ENCODE assay signal across 20 cellular contexts in the genomic region with DNA sequence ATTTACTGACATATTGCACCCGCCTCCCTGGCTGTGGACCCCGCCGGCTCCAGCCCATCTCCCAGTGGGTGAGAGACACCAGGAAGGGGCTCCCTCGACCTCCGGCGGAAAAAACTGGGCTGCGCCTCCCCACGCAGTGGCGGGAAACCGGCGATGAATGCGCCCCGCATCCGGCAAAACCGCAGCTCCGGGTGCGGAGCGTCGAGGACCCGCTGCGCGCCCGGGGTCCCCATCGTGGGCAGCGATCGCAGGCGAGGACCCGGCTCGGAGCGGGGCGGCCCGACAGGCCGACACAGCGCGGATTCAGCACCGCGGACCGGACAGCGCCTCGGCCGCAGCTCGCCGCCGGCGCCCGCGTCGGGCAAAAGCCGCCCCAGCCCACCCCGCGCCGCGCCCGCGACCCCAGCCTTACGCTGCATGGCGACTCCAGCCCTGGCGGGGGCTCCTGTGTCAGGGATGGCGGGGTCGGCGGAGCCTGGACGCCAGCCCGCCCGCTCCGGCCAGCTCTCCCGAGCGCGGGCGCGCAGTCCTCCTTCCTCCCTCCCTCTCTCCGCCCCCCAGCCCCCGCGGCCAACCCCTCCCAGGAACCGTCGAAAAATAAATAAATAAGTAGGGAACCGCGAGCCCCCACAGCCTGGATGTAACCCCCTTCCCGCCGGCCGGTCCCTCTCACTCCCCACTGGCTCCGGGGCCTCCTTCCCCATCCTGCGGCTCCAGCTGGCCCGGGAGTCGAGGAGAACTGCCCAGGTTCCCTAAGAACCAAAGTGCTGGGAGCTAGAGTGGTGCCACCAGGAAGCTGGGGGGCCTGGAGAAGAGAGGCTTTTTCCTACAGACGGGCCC. TPM values are rescaled to one million over a fixed set of nuclear protein-coding genes. Genes with fewer than 3 reads are reported as not detected.
DNase-seq lines count a peak whose midpoint lies in the region; ATAC-seq, FAIRE-seq and TF ChIP-seq lines count a peak whose summit lies in the region.
"Had no signal": no experiment of that assay in that cellular context is flagged by ENCODE, and none has a peak within 500 bp of the region (broad histone marks: within the 10 kb centered on the region; RNA-seq: fewer than 3 reads in every experiment).

No MANE protein-coding gene starts in this region.

- peaks cover 4% of the 10 kb centered on the region; the same call in 1 of the 2 replicates for H4K20me1 ChIP-seq in GM12878 (ENCODE audit: control insufficient read depth, insufficient read depth)

- H2AFZ ChIP-seq in GM12878 (ENCODE audit: control insufficient read depth, low read depth, low read length) = no peak overlapping the region

- CTCF ChIA-PET in GM12878 (lab: Yijun Ruan, JAX) = no interaction called here

- DNase-seq in left cardiac atrium = no peak
- DNase-seq in cardiac septum (ENCODE audit: low spot score) = no peak
- no peak for DNase-seq in GM12878 (ENCODE audit: low read depth, low spot score)
- peak; percentile 21 for DNase-seq in iris pigment epithelial cell (ENCODE audit: low read depth)
- DNase-seq in mucosa of gallbladder (ENCODE audit: low spot score) = no peak
- no peak for DNase-seq in T1000 (lab: John Stamatoyannopoulos, UW)
- no peak for DNase-seq in omental fat pad (ENCODE audit: low spot score)
- DNase-seq: activated CD4-positive, alpha-beta T cell treated with anti-CD3 and anti-CD28 coated beads for 48 hours; DMS79; heart right ventricle; midbrain; NCI-H2171; stimulated activated CD4-positive, alpha-beta T cell treated with anti-CD3 and anti-CD28 coated beads, Interleukin-2, amount 100 ng/mL, for 24 hours; SW 1271 had no signal

- H3K36me3 ChIP-seq in GM12878 (ENCODE audit: control insufficient read depth in 2 of 2, insufficient read depth in 2 of 2, low read length in 1 of 2) = no peaks in the 10 kb centered on the region; a peak in 1 of 4 replicates
- H3K36me3 ChIP-seq: heart right ventricle, vagina had no signal

- no peaks in the 10 kb centered on the region for H3K9me3 ChIP-seq in GM12878 (replicated peaks; ENCODE audit: control insufficient read depth, insufficient read depth, low read length)
- H3K9me3 ChIP-seq: heart right ventricle, vagina had no signal

- H3K4me1 ChIP-seq in GM12878 (ENCODE audit: control insufficient read depth, insufficient read depth, low read length) = 0 out of 2 replicates have a peak, but pooled peaks cover 3% of the 10 kb centered on the region

- intact Hi-C loops in left cardiac atrium (cut with DNase I) = no loop called here
- intact Hi-C loops in cardiac septum (cut with DNase I) = no loop called here
- intact Hi-C loops in GM12878 (cut with micrococcal nuclease; ENCODE audit: unreplicated experiment) = no loop called here

- no peak overlapping the region for H3K4me3 ChIP-seq in GM12878
- H3K4me3 ChIP-seq: heart right ventricle, vagina had no signal

- RAD21 ChIA-PET in GM12878 (lab: Charles Lee; ENCODE audit: unreplicated experiment) = no interaction called here

- no peak overlapping the region for H3K27ac ChIP-seq in GM12878 (ENCODE audit: control insufficient read depth, insufficient read depth)
- H3K27ac ChIP-seq: heart right ventricle, vagina had no signal

- H3K27me3 ChIP-seq in GM12878 (replicated peaks in 1 of 2; ENCODE audit: control insufficient read depth in 2 of 2, insufficient read depth in 2 of 2, low read length in 1 of 2) = peaks cover 10 to 13% of the 10 kb centered on the region in 2 experiments; a peak in 3 of 4 replicates

- no peak for FAIRE-seq in GM12878 (lab: Jason Lieb, UNC)
- FAIRE-seq: bronchial epithelial cell, endometrium, GM12892 had no signal

- SMC1A ChIA-PET in GM12878 (lab: Charles Lee; ENCODE audit: uncharacterized antibody, unreplicated experiment) = interaction anchor here (0.9 kb wide), 1 partner anchor 10 kb away, joined by 3 read pairs; no protein-coding TSS in a partner anchor

- POLR2A ChIA-PET in GM12878 (lab: Charles Lee) = no interaction called here

- no peak for TF ChIP-seq EP300 in GM12878 (IDR thresholded peaks at IDR 0.05; ENCODE audit: borderline replicate concordance in 1 of 2, control insufficient read depth in 1 of 2, low read depth in 2 of 2, low read length in 2 of 2)

- no TSS peak for BruUV-seq in GM12878 (replicated peaks; lab: Mats Ljungman, UMichigan)

- WGBS in GM12878 (ENCODE audit: insufficient coverage, insufficient replicate concordance, low lambda C conversion rate, missing lambda C conversion rate) = 42% methylated on average over 64 of the region's 85 CpGs

- H3K79me2 ChIP-seq in GM12878 (ENCODE audit: control insufficient read depth, insufficient read depth, low read length) = no peaks in the 10 kb centered on the region

- no peak for TF ChIP-seq POLR2A in GM12878 (IDR thresholded peaks at IDR 0.05; ENCODE audit: low read depth, low read length)

- TF ChIP-seq CTCF in GM12878 (IDR thresholded peaks at IDR 0.05 in 2 of 3, conservative IDR thresholded peaks at IDR 0.05 in 1 of 3; ENCODE audit: control insufficient read depth in 2 of 3, extremely low read depth in 1 of 3, insufficient read depth in 1 of 3, low read depth in 3 of 3, low read length in 3 of 3) = no peak
- TF ChIP-seq CTCF in omental fat pad (IDR thresholded peaks at IDR 0.05) = no peak

- ATAC-seq in left cardiac atrium (peak; percentile 32 to 58), GM12878 (no peak), HG03457 (IDR thresholded peaks at IDR 0.05; ENCODE audit: unreplicated experiment) (no peak), omental fat pad (ENCODE audit: low FRiP score) (no peak)
- ATAC-seq: activated T-helper 17 cell treated with anti-CD3 and anti-CD28 coated beads, Interleukin-2, amount 50 U/mL, for 72 hours had no signal

- H3K4me2 ChIP-seq in GM12878 (ENCODE audit: control insufficient read depth, insufficient read depth) = no peak overlapping the region

- no peak overlapping the region for H3K9ac ChIP-seq in GM12878 (ENCODE audit: control insufficient read depth, insufficient read depth, low read length)

- in situ Hi-C loops in GM12878 (cut with MboI) = no loop called here

- no peak for TF ChIP-seq RAD21 in GM12878 (IDR thresholded peaks at IDR 0.05; ENCODE audit: insufficient read depth, low read depth, low read length)

RNA-seq across cellular contexts. Expression of a gene that starts 3.1 kb away (rescaled TPM):
- total RNA-seq in left cardiac atrium = not detected
- total RNA-seq in cardiac septum = not detected
- total RNA-seq in GM12878 (2013; cell fraction: nucleolus; rRNA removed) = not detected in 2 replicates
- total RNA-seq in GM12878 (2014; rRNA removed) = not detected in 2 replicates
- total RNA-seq in GM12878 (2014; rRNA removed; fragmentation: Illumina TruSeq; extraction: Trizol) = not detected in 2 replicates
- not detected in 2 replicates for total RNA-seq in GM12878 (2021)
- not detected for polyA plus RNA-seq in GM12878 (2011; ENCODE audit: low read depth)
- not detected in 2 replicates for polyA plus RNA-seq in GM12878 (2011; rRNA removed)
- polyA plus RNA-seq in GM12878 (2011; cell fraction: cytosol; rRNA removed) = not detected in 2 replicates
- polyA plus RNA-seq in GM12878 (2011; cell fraction: nucleus; rRNA removed) = 0.06 TPM in 1 of 2 replicates, not detected in the other
- not detected in 2 replicates for polyA plus RNA-seq in GM12878 (2012)
- polyA plus RNA-seq in GM12878 (2014; fragmentation: Illumina TruSeq; extraction: Trizol) = not detected in 2 replicates
- polyA plus RNA-seq in GM12878 (2014; fragmentation: Nextera tagmentation; extraction: Ambion mirVana) = not detected
- not detected in 2 replicates for polyA plus RNA-seq in GM12878 (2014; rRNA removed)
- polyA plus RNA-seq in GM12878 (2016; fragmentation: Nextera tagmentation; extraction: Ambion mirVana) = not detected
- polyA minus RNA-seq in GM12878 (2011; rRNA and poly(A)+ RNA removed) = not detected in 2 replicates
- not detected in 2 replicates for polyA minus RNA-seq in GM12878 (2011; cell fraction: cytosol; rRNA and poly(A)+ RNA removed)
- polyA minus RNA-seq in GM12878 (2011; cell fraction: nucleus; rRNA and poly(A)+ RNA removed) = not detected in 2 replicates
- not detected for total RNA-seq in mucosa of gallbladder
- not detected for total RNA-seq in omental fat pad
- total RNA-seq: bronchial epithelial cell, heart right ventricle, vagina had no signal
- polyA plus RNA-seq: heart right ventricle had no signal

RNA-seq across cellular contexts. Expression of a gene that starts 43.8 kb away (rescaled TPM):
- total RNA-seq in left cardiac atrium (1 to 10 TPM; 6.5 to 6.6 TPM), cardiac septum (7.2 TPM), GM12878 (2014; rRNA removed) (9.0 and 10.1 TPM in 2 replicates), GM12878 (2014; rRNA removed; fragmentation: Illumina TruSeq; extraction: Trizol) (7.1 and 7.8 TPM in 2 replicates), GM12878 (2021) (15.8 and 16.1 TPM in 2 replicates), mucosa of gallbladder (8.4 TPM), omental fat pad (10 to 100 TPM in 1 of 4 donors, 1 to 10 TPM in 3; 5.6 to 18.5 (median 6.6) TPM)
- 31.6 and 38.4 TPM in 2 replicates for total RNA-seq in GM12878 (2013; cell fraction: nucleolus; rRNA removed)
- polyA plus RNA-seq in GM12878 (2011; ENCODE audit: low read depth) = 4.2 TPM
- polyA plus RNA-seq in GM12878 (2011; rRNA removed) (11.4 and 15.4 TPM in 2 replicates), GM12878 (2014; fragmentation: Illumina TruSeq; extraction: Trizol) (7.2 and 9.3 TPM in 2 replicates), GM12878 (2014; fragmentation: Nextera tagmentation; extraction: Ambion mirVana) (1 to 10 TPM in 1 of 2 experiments, under 1 TPM in 1; 0.34 to 1.5 TPM), GM12878 (2014; rRNA removed) (13.1 and 15.1 TPM in 2 replicates), GM12878 (2016; fragmentation: Nextera tagmentation; extraction: Ambion mirVana) (1 to 10 TPM in 1 of 2 experiments, under 1 TPM in 1; 0.45 to 2.1 TPM)
- polyA plus RNA-seq in GM12878 (2011; cell fraction: cytosol; rRNA removed) = 9.9 and 11.1 TPM in 2 replicates
- polyA plus RNA-seq in GM12878 (2011; cell fraction: nucleus; rRNA removed) = 51.1 and 55.5 TPM in 2 replicates
- polyA plus RNA-seq in GM12878 (2012) = 8.4 and 10.9 TPM in 2 replicates
- 8.7 and 10.6 TPM in 2 replicates for polyA minus RNA-seq in GM12878 (2011; rRNA and poly(A)+ RNA removed)
- polyA minus RNA-seq in GM12878 (2011; cell fraction: cytosol; rRNA and poly(A)+ RNA removed) = 3.5 and 4.1 TPM in 2 replicates
- 8.6 and 11.9 TPM in 2 replicates for polyA minus RNA-seq in GM12878 (2011; cell fraction: nucleus; rRNA and poly(A)+ RNA removed)

Comparison
In these comparisons a context has a peak if more than half of its experiments do, and no peak if none do; other contexts are left out.
1. ATAC-seq: peak in left cardiac atrium (2 of 2); none in GM12878 (single experiment), HG03457 (single experiment) and omental fat pad (single experiment).